ENCODE assay signal across 7 cellular contexts in the genomic region with DNA sequence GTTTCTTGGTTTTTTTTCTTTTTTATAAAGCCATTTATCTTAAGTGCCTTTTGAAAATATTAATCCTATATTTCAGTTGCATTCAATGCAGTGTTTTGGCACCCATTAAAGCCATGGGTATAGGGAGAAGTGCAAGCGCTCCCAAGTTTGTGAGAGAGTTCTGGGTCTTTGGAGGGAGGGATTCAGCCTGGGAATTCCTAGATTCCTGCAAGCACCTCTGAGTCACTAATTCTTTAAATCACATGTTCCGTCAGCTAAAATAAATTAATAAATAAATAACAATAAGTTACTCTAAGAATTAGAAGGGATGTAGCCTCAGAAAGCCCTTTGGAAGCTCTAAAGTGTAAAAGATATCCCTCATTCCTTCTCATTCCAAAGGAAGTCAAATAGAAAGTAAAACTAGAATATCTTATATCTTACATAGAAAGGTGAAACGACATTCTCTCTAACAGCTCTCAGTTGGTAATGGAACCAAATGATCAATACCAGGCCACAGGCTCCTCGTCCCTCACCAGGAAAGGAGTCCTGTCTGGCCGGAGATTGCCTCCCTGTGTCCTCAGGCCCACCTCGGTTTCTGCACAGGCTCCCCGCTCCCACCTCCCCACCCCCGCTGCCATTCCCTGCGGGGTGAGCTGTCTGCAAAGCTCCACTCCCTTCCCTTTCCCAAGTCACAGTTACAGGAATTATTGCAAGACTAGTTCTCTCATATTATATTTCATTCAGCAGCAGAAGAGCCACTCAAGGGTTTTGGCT.
DNase-seq lines count a peak whose midpoint lies in the region; ATAC-seq and TF ChIP-seq lines count a peak whose summit lies in the region.

No MANE protein-coding gene starts in this region.

- POLR2A ChIA-PET in Panc1 (lab: Charles Lee) = no interaction called here

- no peak for TF ChIP-seq EP300 in esophagus muscularis mucosa (IDR thresholded peaks at IDR 0.05)

- TF ChIP-seq POLR2A in esophagus muscularis mucosa (IDR thresholded peaks at IDR 0.05; ENCODE audit: low read depth) (no peak), uterus (IDR thresholded peaks at IDR 0.05) (no peak)

- 50% methylated on average over 9 of the region's 9 CpGs for WGBS in esophagus muscularis mucosa

- H3K4me3 ChIP-seq in Panc1 (ENCODE audit: low read depth in 2 of 2, low read length in 2 of 2) (peak overlapping the region; percentile 21 to 33), esophagus muscularis mucosa (peak overlapping the region; percentile 35 to 58 (median 50)), mucosa of stomach (ENCODE audit: low read length) (peak overlapping the region; percentile 24), uterus (peak overlapping the region; percentile 23 to 39)

- in situ Hi-C loops in Panc1 (cut with HindIII; ENCODE audit: low pct_unique_long_range_greater_than_20kb, low sequenced_read_pairs) = no loop called here

- intact Hi-C loops in Panc1 (cut with micrococcal nuclease; ENCODE audit: unreplicated experiment) (no loop called here), esophagus muscularis mucosa (cut with DNase I) (loop anchor here (10.0 kb wide), 1 partner anchor 536 kb away; no protein-coding TSS in a partner anchor), uterus (cut with DNase I; ENCODE audit: low total_unique reads) (no loop called here)

- peak overlapping the region; percentile 70 for H3K9ac ChIP-seq in mucosa of stomach (ENCODE audit: low read length)

- CTCF ChIA-PET in Panc1 (lab: Charles Lee) = no interaction called here

- H3K36me3 ChIP-seq in Panc1 (ENCODE audit: control insufficient read depth, insufficient read depth, low read length) (no peaks in the 10 kb centered on the region), esophagus muscularis mucosa (no peaks in the 10 kb centered on the region), mucosa of stomach (ENCODE audit: control insufficient read depth, insufficient read depth, low read length) (no peaks in the 10 kb centered on the region), uterus (no peaks in the 10 kb centered on the region)

- H3K27me3 ChIP-seq in Panc1 (ENCODE audit: control insufficient read depth, insufficient read depth, low read length) (no peaks in the 10 kb centered on the region), esophagus muscularis mucosa (no peaks in the 10 kb centered on the region), mucosa of stomach (ENCODE audit: control insufficient read depth, insufficient read depth, low read length) (no peaks in the 10 kb centered on the region), uterus (no peaks in the 10 kb centered on the region)

- H3K4me1 ChIP-seq in Panc1 (ENCODE audit: control insufficient read depth, insufficient read depth, low read length) (0 out of 2 replicates have a peak, but pooled peaks cover 3% of the 10 kb centered on the region), esophagus muscularis mucosa (peaks cover 25 to 41% (median 37%) of the 10 kb centered on the region in 4 donors), mucosa of stomach (ENCODE audit: control insufficient read depth, insufficient read depth, low read length) (no peaks in the 10 kb centered on the region), uterus (peaks cover 5 to 16% of the 10 kb centered on the region in 2 donors)

- H3K27ac ChIP-seq in Panc1 (ENCODE audit: low read length) = no peak overlapping the region
- peak overlapping the region; percentile 24 to 66 (median 54) for H3K27ac ChIP-seq in esophagus muscularis mucosa (replicated peaks in 1 of 4)
- H3K27ac ChIP-seq in uterus = peak overlapping the region; percentile 82 to 85

- ATAC-seq in Panc1 (peak; percentile 82), GM21723 (IDR thresholded peaks at IDR 0.05; ENCODE audit: unreplicated experiment) (no peak), HG03442 (IDR thresholded peaks at IDR 0.05; ENCODE audit: unreplicated experiment) (no peak)

- no peaks in the 10 kb centered on the region for H3K9me3 ChIP-seq in Panc1 (ENCODE audit: control insufficient read depth, insufficient read depth, low read depth, low read length)
- no peaks in the 10 kb centered on the region for H3K9me3 ChIP-seq in esophagus muscularis mucosa
- H3K9me3 ChIP-seq in mucosa of stomach (ENCODE audit: control insufficient read depth, low read length) = no peaks in the 10 kb centered on the region
- H3K9me3 ChIP-seq in uterus = no peaks in the 10 kb centered on the region

- TF ChIP-seq CTCF in Panc1 (IDR thresholded peaks at IDR 0.05) (no peak), esophagus muscularis mucosa (IDR thresholded peaks at IDR 0.05) (no peak), uterus (IDR thresholded peaks at IDR 0.05) (no peak)

- BruUV-seq in Panc1 (replicated peaks; lab: Mats Ljungman, UMichigan) = no TSS peak

- DNase-seq in Panc1 (ENCODE audit: low read depth, low spot score) = no peak
- peak; percentile 90 for DNase-seq in esophagus muscularis mucosa (ENCODE audit: extremely low spot score)
- DNase-seq in uterus = peak; percentile 63 to 64
- DNase-seq in foreskin melanocyte = no peak

Comparison
In these comparisons a context has a peak if more than half of its experiments do, and no peak if none do; other contexts are left out.
1. DNase-seq: peak in esophagus muscularis mucosa (single experiment) and uterus (2 of 2); none in Panc1 (single experiment) and foreskin melanocyte (single experiment).
2. Peak in every context shown above with its lines, with median percentiles within 50 percentile points of each other: H3K4me3 ChIP-seq.